In the genomic region with DNA sequence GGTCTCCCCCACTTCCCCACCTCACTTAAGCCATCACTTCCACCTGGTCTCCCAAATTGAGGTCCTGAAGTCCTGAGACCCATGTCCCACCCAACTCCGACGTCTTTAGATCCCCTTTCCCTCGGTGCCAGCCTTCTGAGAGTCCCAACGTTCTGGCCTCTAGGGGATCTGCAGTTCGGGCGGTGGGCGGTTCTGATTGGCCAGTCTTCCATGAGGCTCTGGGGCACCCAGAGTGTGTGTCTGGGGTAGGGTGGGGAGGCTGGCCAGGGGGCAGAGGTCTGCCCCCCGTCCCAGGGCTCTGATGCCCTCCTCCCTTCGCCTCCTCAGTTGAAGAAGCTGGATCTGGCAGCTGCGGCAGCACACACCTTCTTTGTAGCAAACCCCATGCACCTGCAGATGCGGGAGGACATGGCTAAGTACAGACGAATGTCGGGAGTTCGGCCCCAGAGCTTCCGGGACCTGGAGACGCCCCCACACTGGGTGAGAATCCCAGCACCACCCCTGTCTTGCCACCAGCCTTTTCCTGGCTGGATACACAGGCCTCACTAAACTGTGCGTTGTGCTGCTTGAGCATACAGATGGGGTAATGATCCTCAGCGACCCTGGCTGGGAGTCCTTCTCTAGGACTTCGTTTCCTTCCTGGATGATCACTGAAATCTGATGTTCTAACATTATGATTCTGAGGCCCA, we compare ENCODE assay signal across 1 cellular context.
TF ChIP-seq lines count a peak whose summit lies in the region.

No MANE protein-coding gene starts in this region.

TF ChIP-seq in GM12878, 131 proteins besides CTCF, POLR2A, EP300 and RAD21:
- TF ChIP-seq CHD1 (IDR thresholded peaks at IDR 0.05; ENCODE audit: low read depth, low read length) (no peak), EGR1 (IDR thresholded peaks at IDR 0.05; ENCODE audit: borderline replicate concordance in 1 of 2, low read depth in 2 of 2, low read length in 2 of 2) (no peak), DPF2 (IDR thresholded peaks at IDR 0.05) (no peak), ZNF207 (IDR thresholded peaks at IDR 0.05; ENCODE audit: borderline replicate concordance) (no peak)
- TF ChIP-seq, protein P1, sequence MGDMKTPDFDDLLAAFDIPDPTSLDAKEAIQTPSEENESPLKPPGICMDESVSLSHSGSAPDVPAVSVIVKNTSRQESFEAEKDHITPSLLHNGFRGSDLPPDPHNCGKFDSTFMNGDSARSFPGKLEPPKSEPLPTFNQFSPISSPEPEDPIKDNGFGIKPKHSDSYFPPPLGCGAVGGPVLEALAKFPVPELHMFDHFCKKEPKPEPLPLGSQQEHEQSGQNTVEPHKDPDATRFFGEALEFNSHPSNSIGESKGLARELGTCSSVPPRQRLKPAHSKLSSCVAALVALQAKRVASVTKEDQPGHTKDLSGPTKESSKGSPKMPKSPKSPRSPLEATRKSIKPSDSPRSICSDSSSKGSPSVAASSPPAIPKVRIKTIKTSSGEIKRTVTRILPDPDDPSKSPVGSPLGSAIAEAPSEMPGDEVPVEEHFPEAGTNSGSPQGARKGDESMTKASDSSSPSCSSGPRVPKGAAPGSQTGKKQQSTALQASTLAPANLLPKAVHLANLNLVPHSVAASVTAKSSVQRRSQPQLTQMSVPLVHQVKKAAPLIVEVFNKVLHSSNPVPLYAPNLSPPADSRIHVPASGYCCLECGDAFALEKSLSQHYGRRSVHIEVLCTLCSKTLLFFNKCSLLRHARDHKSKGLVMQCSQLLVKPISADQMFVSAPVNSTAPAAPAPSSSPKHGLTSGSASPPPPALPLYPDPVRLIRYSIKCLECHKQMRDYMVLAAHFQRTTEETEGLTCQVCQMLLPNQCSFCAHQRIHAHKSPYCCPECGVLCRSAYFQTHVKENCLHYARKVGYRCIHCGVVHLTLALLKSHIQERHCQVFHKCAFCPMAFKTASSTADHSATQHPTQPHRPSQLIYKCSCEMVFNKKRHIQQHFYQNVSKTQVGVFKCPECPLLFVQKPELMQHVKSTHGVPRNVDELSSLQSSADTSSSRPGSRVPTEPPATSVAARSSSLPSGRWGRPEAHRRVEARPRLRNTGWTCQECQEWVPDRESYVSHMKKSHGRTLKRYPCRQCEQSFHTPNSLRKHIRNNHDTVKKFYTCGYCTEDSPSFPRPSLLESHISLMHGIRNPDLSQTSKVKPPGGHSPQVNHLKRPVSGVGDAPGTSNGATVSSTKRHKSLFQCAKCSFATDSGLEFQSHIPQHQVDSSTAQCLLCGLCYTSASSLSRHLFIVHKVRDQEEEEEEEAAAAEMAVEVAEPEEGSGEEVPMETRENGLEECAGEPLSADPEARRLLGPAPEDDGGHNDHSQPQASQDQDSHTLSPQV (IDR thresholded peaks at IDR 0.05) = no peak
- TF ChIP-seq, protein P2, sequence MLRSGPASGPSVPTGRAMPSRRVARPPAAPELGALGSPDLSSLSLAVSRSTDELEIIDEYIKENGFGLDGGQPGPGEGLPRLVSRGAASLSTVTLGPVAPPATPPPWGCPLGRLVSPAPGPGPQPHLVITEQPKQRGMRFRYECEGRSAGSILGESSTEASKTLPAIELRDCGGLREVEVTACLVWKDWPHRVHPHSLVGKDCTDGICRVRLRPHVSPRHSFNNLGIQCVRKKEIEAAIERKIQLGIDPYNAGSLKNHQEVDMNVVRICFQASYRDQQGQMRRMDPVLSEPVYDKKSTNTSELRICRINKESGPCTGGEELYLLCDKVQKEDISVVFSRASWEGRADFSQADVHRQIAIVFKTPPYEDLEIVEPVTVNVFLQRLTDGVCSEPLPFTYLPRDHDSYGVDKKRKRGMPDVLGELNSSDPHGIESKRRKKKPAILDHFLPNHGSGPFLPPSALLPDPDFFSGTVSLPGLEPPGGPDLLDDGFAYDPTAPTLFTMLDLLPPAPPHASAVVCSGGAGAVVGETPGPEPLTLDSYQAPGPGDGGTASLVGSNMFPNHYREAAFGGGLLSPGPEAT (IDR thresholded peaks at IDR 0.05; ENCODE audit: low read depth) = 0 out of 2 replicates have a peak, but pooled peaks have one; percentile 1
TF ChIP-seq in GM12878: peak in this region for 1.
